ENCODE assay signal across 8 cellular contexts in genomic region chr6:116370328-116370716, GRCh38. TPM values are rescaled to one million over a fixed set of nuclear protein-coding genes. Genes with fewer than 3 reads are reported as not detected.
A peak's percentile ranks its signal among the peaks of the same experiment; 100 is the strongest.
DNase-seq lines count a peak whose midpoint lies in the region; ATAC-seq and TF ChIP-seq lines count a peak whose summit lies in the region.

No MANE protein-coding gene starts in this region.

- H3K36me3 Mint-ChIP-seq in T-helper 17 cell (ENCODE audit: low read depth), result no peaks in the 10 kb centered on the region
- H3K36me3 Mint-ChIP-seq in glutamatergic neuron (ENCODE audit: unreplicated experiment), result no peaks in the 10 kb centered on the region

- CTCF ChIA-PET in GM10248 (lab: Yijun Ruan, JAX), result interaction anchor here (1.2 to 3.6 kb wide), 3 partner anchors 9 to 35 kb away, joined by 3 to 11 read pairs (median 3); no protein-coding TSS in a partner anchor

- no peak for ATAC-seq in T-helper 17 cell
- ATAC-seq in HG02763 (IDR thresholded peaks at IDR 0.05; ENCODE audit: unreplicated experiment), result no peak

- no peaks in the 10 kb centered on the region for H3K9me3 ChIP-seq in T-helper 17 cell (ENCODE audit: control insufficient read depth, low read length, poor library complexity, severe bottlenecking)

- H3K9me3 Mint-ChIP-seq in glutamatergic neuron (ENCODE audit: unreplicated experiment), result no peaks in the 10 kb centered on the region

- H3K27me3 Mint-ChIP-seq in T-helper 17 cell, result no peaks in the 10 kb centered on the region
- peaks cover 4% of the 10 kb centered on the region for H3K27me3 Mint-ChIP-seq in glutamatergic neuron (ENCODE audit: unreplicated experiment)

- POLR2A ChIA-PET in GM10248 (lab: Yijun Ruan, JAX), result no interaction called here

- TF ChIP-seq CTCF in glutamatergic neuron (IDR thresholded peaks at IDR 0.05; ENCODE audit: partially characterized antibody, unreplicated experiment), result no peak
- TF ChIP-seq CTCF in GM10248 (IDR thresholded peaks at IDR 0.05; ENCODE audit: control extremely low read depth, extremely low read depth, low read depth, missing control alignments), result no peak

- H3K27ac Mint-ChIP-seq in T-helper 17 cell (peak overlapping the region; percentile 92), glutamatergic neuron (ENCODE audit: unreplicated experiment) (peak overlapping the region; percentile 22)

- DNase-seq in NCI-H82 (lab: John Stamatoyannopoulos, UW), result peak; percentile 31
- no peak for DNase-seq in NCI-H82 treated with DMSO at 0.1 percent for 48 hours (lab: John Stamatoyannopoulos, UW; ENCODE audit: unreplicated experiment)
- no peak for DNase-seq in T-helper 17 cell
- DNase-seq in glutamatergic neuron, result no peak
- DNase-seq in renal cortical epithelial cell (ENCODE audit: low read depth), result peak; percentile 42
- no peak for DNase-seq in NCI-H1436 treated with DMSO at 0.1 percent for 48 hours (lab: John Stamatoyannopoulos, UW)
- DNase-seq in GM10248 (ENCODE audit: extremely low spot score), result no peak

- H3K4me3 Mint-ChIP-seq in T-helper 17 cell (peak overlapping the region; percentile 92), glutamatergic neuron (ENCODE audit: unreplicated experiment) (peak overlapping the region; percentile 92)

- peaks cover 24% of the 10 kb centered on the region for H3K4me1 Mint-ChIP-seq in T-helper 17 cell
- H3K4me1 Mint-ChIP-seq in glutamatergic neuron (ENCODE audit: low read depth, unreplicated experiment), result peaks cover 4% of the 10 kb centered on the region

RNA-seq across cellular contexts. Expression of gene DSE, which starts 0.4 kb away (rescaled TPM):
- 10 to 100 TPM; 19.2 to 32.3 TPM for total RNA-seq in T-helper 17 cell
- total RNA-seq in glutamatergic neuron (ENCODE audit: unreplicated experiment), result 12.0 TPM
- total RNA-seq in renal cortical epithelial cell, result 149 and 161 TPM in 2 replicates

Comparison
In these comparisons a context has a peak if more than half of its experiments do, and no peak if none do; other contexts are left out.
1. DNase-seq: peak in NCI-H82 (single experiment) and renal cortical epithelial cell (single experiment); none in NCI-H82 treated with DMSO at 0.1 percent for 48 hours (single experiment), T-helper 17 cell (0 of 3), glutamatergic neuron (single experiment), NCI-H1436 treated with DMSO at 0.1 percent for 48 hours (single experiment) and GM10248 (single experiment).